ENCODE assay signal across 8 cellular contexts in genomic region chr3:42653303-42653559, GRCh38. TPM values are rescaled to one million over a fixed set of nuclear protein-coding genes. Genes with fewer than 3 reads are reported as not detected.
A peak's percentile ranks its signal among the peaks of the same experiment; 100 is the strongest.
DNase-seq lines count a peak whose midpoint lies in the region; ATAC-seq and TF ChIP-seq lines count a peak whose summit lies in the region.

No MANE protein-coding gene starts in this region.

- H3K27ac ChIP-seq in liver (ENCODE audit: low read depth in 1 of 2, low read length in 2 of 2) (peak overlapping the region; percentile 3 to 5), testis (peak overlapping the region in 1 of 2 donors; percentile 94), OCI-LY7 (ENCODE audit: low read depth, low read length, poor library complexity, severe bottlenecking) (no peak overlapping the region)

- H3K36me3 Mint-ChIP-seq in activated CD4-positive, alpha-beta T cell treated with anti-CD3 and anti-CD28 coated beads, Interleukin-2, amount 10 ng/mL, durations not matched to agents 24 days and 14 days (ENCODE audit: low read depth), result peaks cover 8% of the 10 kb centered on the region

- peaks cover 5% of the 10 kb centered on the region for H3K27me3 Mint-ChIP-seq in activated CD4-positive, alpha-beta T cell treated with anti-CD3 and anti-CD28 coated beads, Interleukin-2, amount 10 ng/mL, durations not matched to agents 24 days and 14 days

- no peaks in the 10 kb centered on the region for H3K79me2 ChIP-seq in OCI-LY7 (ENCODE audit: insufficient read depth, low read depth, low read length)

- ATAC-seq in GM19035 (IDR thresholded peaks at IDR 0.05; ENCODE audit: unreplicated experiment), result no peak

- peak overlapping the region; percentile 87 for H3K4me3 Mint-ChIP-seq in activated CD4-positive, alpha-beta T cell treated with anti-CD3 and anti-CD28 coated beads, Interleukin-2, amount 10 ng/mL, durations not matched to agents 24 days and 14 days

- POLR2A ChIA-PET in OCI-LY7 (lab: Charles Lee), result no interaction called here

- BruUV-seq in OCI-LY7 (replicated peaks; lab: Mats Ljungman, UMichigan), result no TSS peak

- no peak overlapping the region for H3K4me2 ChIP-seq in OCI-LY7 (ENCODE audit: low read length)

- TF ChIP-seq CTCF in astrocyte of the cerebellum (IDR thresholded peaks at IDR 0.05; ENCODE audit: low read depth, low read length, missing control alignments), result no peak
- no peak for TF ChIP-seq CTCF in liver (IDR thresholded peaks at IDR 0.05; ENCODE audit: low read depth, low read length, missing input control)
- no peak for TF ChIP-seq CTCF in testis (IDR thresholded peaks at IDR 0.05)
- no peak for TF ChIP-seq CTCF in OCI-LY7 (conservative IDR thresholded peaks at IDR 0.05; ENCODE audit: low read length)

- H3K9me3 ChIP-seq in liver (ENCODE audit: control insufficient read depth in 4 of 4, low read length in 3 of 4) (no peaks in the 10 kb centered on the region), testis (no peaks in the 10 kb centered on the region), OCI-LY7 (ENCODE audit: low read length) (no peaks in the 10 kb centered on the region)

- H3K9me2 ChIP-seq in OCI-LY7 (ENCODE audit: insufficient read depth, low read length), result no peaks in the 10 kb centered on the region

- 59% methylated on average over 3 of the region's 3 CpGs for WGBS in liver
- 31 to 34% methylated on average over 3 of the region's 3 CpGs for WGBS in testis, 2 donors

- H2AFZ ChIP-seq in OCI-LY7 (ENCODE audit: low read length), result no peak overlapping the region

- no peak for TF ChIP-seq POLR2A in testis (IDR thresholded peaks at IDR 0.05)

- no peak for DNase-seq in activated CD4-positive, alpha-beta T cell treated with anti-CD3 and anti-CD28 coated beads, Interleukin-2, amount 10 ng/mL, durations not matched to agents 24 days and 14 days
- no peak for DNase-seq in activated CD4-positive, alpha-beta T cell treated with anti-CD3 and anti-CD28 coated beads, Interleukin-2, amount 50 U/mL, for 48 hours
- DNase-seq in astrocyte of the cerebellum (ENCODE audit: low read depth) (no peak), testis (no peak), NCI-H345 (lab: John Stamatoyannopoulos, UW) (no peak), OCI-LY7 (ENCODE audit: low spot score) (no peak)

- no peak for TF ChIP-seq RAD21 in liver (IDR thresholded peaks at IDR 0.05)

- CTCF ChIA-PET in OCI-LY7 (lab: Charles Lee; ENCODE audit: unreplicated experiment), result no interaction called here

- peaks cover 19% of the 10 kb centered on the region for H3K4me1 Mint-ChIP-seq in activated CD4-positive, alpha-beta T cell treated with anti-CD3 and anti-CD28 coated beads, Interleukin-2, amount 10 ng/mL, durations not matched to agents 24 days and 14 days

- intact Hi-C loops in activated CD4-positive, alpha-beta T cell treated with anti-CD3 and anti-CD28 coated beads, Interleukin-2, amount 10 ng/mL, durations not matched to agents 24 days and 14 days (cut with micrococcal nuclease), result loop anchor here (2.0 kb wide), 1 partner anchor 14 kb away; no protein-coding TSS in a partner anchor
- intact Hi-C loops in testis (cut with DNase I; ENCODE audit: low total_unique reads) (loop anchor here (10.0 kb wide), 1 partner anchor 58 kb away; the partner anchor contains the start of gene SS18L2), OCI-LY7 (cut with micrococcal nuclease; ENCODE audit: unreplicated experiment) (loop anchor here (10.0 kb wide), 1 partner anchor 92 kb away; no protein-coding TSS in a partner anchor)

- H3K27ac Mint-ChIP-seq in activated CD4-positive, alpha-beta T cell treated with anti-CD3 and anti-CD28 coated beads, Interleukin-2, amount 10 ng/mL, durations not matched to agents 24 days and 14 days, result peak overlapping the region; percentile 38

- H3K4me1 ChIP-seq in liver (ENCODE audit: control insufficient read depth in 4 of 4, insufficient read depth in 4 of 4, low read length in 3 of 4) (peaks cover 5 to 15% (median 11%) of the 10 kb centered on the region in 4 donors), testis (peaks cover 25% of the 10 kb centered on the region), OCI-LY7 (ENCODE audit: insufficient read depth, low read length, poor library complexity, severe bottlenecking) (peaks cover 5% of the 10 kb centered on the region)

- H3K36me3 ChIP-seq in liver (ENCODE audit: control insufficient read depth in 4 of 4, insufficient read depth in 3 of 4, low read depth in 1 of 4, low read length in 3 of 4) (peaks cover under 1 to 5% (median 3%) of the 10 kb centered on the region in 4 donors), testis (ENCODE audit: low read depth, missing control alignments) (no peaks in the 10 kb centered on the region), OCI-LY7 (ENCODE audit: insufficient read depth, low read length) (peaks cover 14% of the 10 kb centered on the region)

- no peaks in the 10 kb centered on the region for H3K27me3 ChIP-seq in liver (ENCODE audit: control insufficient read depth in 4 of 4, insufficient read depth in 4 of 4, low read length in 3 of 4)
- H3K27me3 ChIP-seq in testis, result no peaks in the 10 kb centered on the region

- H4K20me1 ChIP-seq in OCI-LY7 (ENCODE audit: insufficient read depth, low read length), result no peaks in the 10 kb centered on the region

- H3K9ac ChIP-seq in liver (ENCODE audit: low read depth in 1 of 2, low read length in 2 of 2), result no peak overlapping the region

- no peaks in the 10 kb centered on the region for H3K9me3 Mint-ChIP-seq in activated CD4-positive, alpha-beta T cell treated with anti-CD3 and anti-CD28 coated beads, Interleukin-2, amount 10 ng/mL, durations not matched to agents 24 days and 14 days

- in situ Hi-C loops in astrocyte of the cerebellum (cut with HindIII; ENCODE audit: low sequenced_read_pairs), result loop anchor here (5.0 kb wide), 1 partner anchor 39 kb away; no protein-coding TSS in a partner anchor

- H3K4me3 ChIP-seq in astrocyte of the cerebellum (ENCODE audit: low read depth, low read length) (peak overlapping the region; percentile 79), liver (ENCODE audit: low read depth in 1 of 3, low read length in 3 of 3) (peak overlapping the region in 1 of 3 donors; percentile 89), testis (peak overlapping the region; percentile 72 to 80), OCI-LY7 (ENCODE audit: low read depth, low read length, poor library complexity, severe bottlenecking) (no peak overlapping the region)

TF ChIP-seq in liver, 16 proteins besides CTCF, POLR2A, EP300 and RAD21 (continues in another document):
- no peak for TF ChIP-seq ATF3 (IDR thresholded peaks at IDR 0.05)
- no peak for TF ChIP-seq GABPA (IDR thresholded peaks at IDR 0.05 in 1 of 2, conservative IDR thresholded peaks at IDR 0.05 in 1 of 2)
- no peak for TF ChIP-seq RXRA (IDR thresholded peaks at IDR 0.05)
- TF ChIP-seq ZBTB33 (IDR thresholded peaks at IDR 0.05), result no peak
- TF ChIP-seq HNF4A (conservative IDR thresholded peaks at IDR 0.05), result no peak
- no peak for TF ChIP-seq FOXA2 (IDR thresholded peaks at IDR 0.05)
- no peak for TF ChIP-seq YY1 (IDR thresholded peaks at IDR 0.05)
- no peak for TF ChIP-seq JUND (IDR thresholded peaks at IDR 0.05)
- TF ChIP-seq HNF4G (IDR thresholded peaks at IDR 0.05), result no peak

RNA-seq across cellular contexts. Expression of gene ZBTB47, which starts 0.3 kb away (rescaled TPM):
- 1.0 and 1.1 TPM in 2 replicates for total RNA-seq in activated CD4-positive, alpha-beta T cell treated with anti-CD3 and anti-CD28 coated beads, Interleukin-2, amount 10 ng/mL, durations not matched to agents 24 days and 14 days
- total RNA-seq in liver, result 1 to 10 TPM; 2.9 to 7.4 TPM
- polyA plus RNA-seq in liver, result 1 to 10 TPM in 1 of 2 donors, under 1 TPM in 1; 0.42 to 5.5 TPM
- 10 to 100 TPM; 16.7 to 22.8 TPM for total RNA-seq in testis
- polyA plus RNA-seq in testis (ENCODE audit: insufficient read depth, low read depth, low replicate concordance), result 18.1 TPM
- total RNA-seq in OCI-LY7 (2014; rRNA removed; shearing (Covaris generic)), result 0.05 and 0.09 TPM in 2 replicates
- not detected in 2 replicates for total RNA-seq in OCI-LY7 (2022)

RNA-seq across cellular contexts. Expression of gene KLHL40, which starts 32.1 kb away (rescaled TPM):
- not detected in 2 replicates for total RNA-seq in activated CD4-positive, alpha-beta T cell treated with anti-CD3 and anti-CD28 coated beads, Interleukin-2, amount 10 ng/mL, durations not matched to agents 24 days and 14 days
- total RNA-seq in liver (not detected), testis (1 to 10 TPM in 1 of 2 donors, under 1 TPM in 1; 0.62 to 3.1 TPM), OCI-LY7 (2022) (not detected in 2 replicates)
- polyA plus RNA-seq in liver (not detected), testis (ENCODE audit: insufficient read depth, low read depth, low replicate concordance) (3.2 TPM)
- total RNA-seq in OCI-LY7 (2014; rRNA removed; shearing (Covaris generic)), result not detected in 2 replicates

RNA-seq across cellular contexts. Expression of gene HHATL, which starts 49.4 kb away (rescaled TPM):
- total RNA-seq in activated CD4-positive, alpha-beta T cell treated with anti-CD3 and anti-CD28 coated beads, Interleukin-2, amount 10 ng/mL, durations not matched to agents 24 days and 14 days, result not detected in 2 replicates
- total RNA-seq in liver (under 1 TPM in 1 of 2 donors, not detected in 1; 0.17 TPM), testis (1 to 10 TPM; 6.4 to 7.2 TPM), OCI-LY7 (2022) (not detected in 2 replicates)
- polyA plus RNA-seq in liver (not detected), testis (ENCODE audit: insufficient read depth, low read depth, low replicate concordance) (6.1 TPM)
- not detected in 2 replicates for total RNA-seq in OCI-LY7 (2014; rRNA removed; shearing (Covaris generic))

RNA-seq across cellular contexts. Expression of gene NKTR, which starts 52.7 kb away (rescaled TPM):
- total RNA-seq in activated CD4-positive, alpha-beta T cell treated with anti-CD3 and anti-CD28 coated beads, Interleukin-2, amount 10 ng/mL, durations not matched to agents 24 days and 14 days, result 79.5 and 80.9 TPM in 2 replicates
- total RNA-seq in liver (10 to 100 TPM; 28.5 to 75.5 TPM), testis (100 to 1,000 TPM; 175 to 203 TPM), OCI-LY7 (2022) (154 and 167 TPM in 2 replicates)
- polyA plus RNA-seq in liver (10 to 100 TPM in 1 of 2 donors, 1 to 10 TPM in 1; 5.8 to 27.7 TPM), testis (ENCODE audit: insufficient read depth, low read depth, low replicate concordance) (42.2 TPM)
- 85.1 and 90.2 TPM in 2 replicates for total RNA-seq in OCI-LY7 (2014; rRNA removed; shearing (Covaris generic))
